ENCODE assay signal across 26 cellular contexts in the genomic region with DNA sequence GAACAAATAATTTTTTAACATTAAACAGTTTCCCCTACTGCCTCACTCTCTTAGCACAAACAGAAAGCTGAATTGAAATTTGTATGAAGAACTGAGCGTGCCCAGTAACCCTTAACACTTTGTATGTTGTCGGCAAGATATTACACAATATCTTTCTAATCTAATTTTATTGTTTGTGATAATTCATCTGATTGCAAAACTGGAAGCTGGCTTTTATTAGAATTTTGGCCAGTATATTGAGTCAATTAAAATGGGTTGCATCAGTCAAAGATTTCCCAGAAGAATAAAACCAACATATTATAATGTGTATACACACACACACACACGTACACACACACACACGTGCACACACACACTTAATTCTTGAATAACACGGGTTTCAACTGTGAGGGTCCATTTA.
"Had no signal": no experiment of that assay in that cellular context is flagged by ENCODE, and none has a peak within 500 bp of the region (broad histone marks: within the 10 kb centered on the region; RNA-seq: fewer than 3 reads in every experiment).

No MANE protein-coding gene starts in this region.

- H3K4me1 ChIP-seq: body of pancreas, colonic mucosa, left lung, lower lobe of right lung, neural progenitor cell had no signal

- H3K4me2 ChIP-seq: neural progenitor cell had no signal

- DNase-seq: activated CD4-positive, alpha-beta T cell treated with anti-CD3 and anti-CD28 coated beads for 36 hours; activated CD4-positive, CD25-positive, alpha-beta regulatory T cell; activated CD8-positive, alpha-beta memory T cell treated with anti-CD3 and anti-CD28 coated beads, Interleukin-2, amount 10 ng/mL, durations not matched to agents 7 days and 5 days; activated CD8-positive, alpha-beta T cell treated with anti-CD3 and anti-CD28 coated beads, Interleukin-2, amount 10 ng/mL, durations not matched to agents 7 days and 5 days; activated naive CD8-positive, alpha-beta T cell treated with anti-CD3 and anti-CD28 coated beads, Interleukin-2, amount 50 U/mL, for 24 hours; activated T-cell treated with anti-CD3 and anti-CD28 coated beads, Interleukin-2, amount 50 U/mL, for 48 hours; anterior cingulate cortex; body of pancreas; colonic mucosa; effector CD8-positive, alpha-beta T cell; glutamatergic neuron; left lung; lower lobe of right lung; mesendoderm; natural killer cell; occipital lobe; right cardiac atrium; stimulated activated CD4-positive, alpha-beta T cell treated with anti-CD3 and anti-CD28 coated beads, Interleukin-2, amount 100 ng/mL, for 48 hours; stimulated activated naive CD8-positive, alpha-beta T cell treated with anti-CD3 and anti-CD28 coated beads, Interleukin-15, Interleukin-2, amounts not matched to agents 100 U/mL and 50 U/mL, for 24 hours; trophoblast cell had no signal

- H2AFZ ChIP-seq: neural progenitor cell had no signal

- H3K9me3 ChIP-seq: body of pancreas, colonic mucosa, left lung, lower lobe of right lung, thoracic aorta had no signal

- FAIRE-seq: endometrium, frontal cortex, islet of Langerhans, urothelium cell line had no signal

- H3K9ac ChIP-seq: neural progenitor cell had no signal

- ATAC-seq: activated CD4-positive, alpha-beta T cell treated with anti-CD3 and anti-CD28 coated beads for 36 hours; activated CD8-positive, alpha-beta memory T cell treated with anti-CD3 and anti-CD28 coated beads, Interleukin-2, amount 10 ng/mL, durations not matched to agents 7 days and 5 days; activated CD8-positive, alpha-beta T cell treated with anti-CD3 and anti-CD28 coated beads, Interleukin-2, amount 10 ng/mL, durations not matched to agents 7 days and 5 days; activated naive CD8-positive, alpha-beta T cell treated with anti-CD3 and anti-CD28 coated beads, Interleukin-2, amount 50 U/mL, for 24 hours; body of pancreas; left lung; lower lobe of right lung; natural killer cell; right cardiac atrium; stimulated activated naive CD8-positive, alpha-beta T cell treated with anti-CD3 and anti-CD28 coated beads, Interleukin-15, Interleukin-2, amounts not matched to agents 100 U/mL and 50 U/mL, for 24 hours had no signal

- H3K27me3 ChIP-seq: body of pancreas, colonic mucosa, left lung, neural progenitor cell had no signal

- H3K36me3 ChIP-seq: colonic mucosa, left lung, lower lobe of right lung, neural progenitor cell, thoracic aorta had no signal

- H3K4me3 ChIP-seq: body of pancreas, colonic mucosa, left lung, lower lobe of right lung, neural progenitor cell, thoracic aorta had no signal

- H3K27ac ChIP-seq: body of pancreas, colonic mucosa, left lung, lower lobe of right lung, neural progenitor cell, thoracic aorta had no signal
